Comparison of ENCODE assay signal across 16 cellular contexts in the genomic region with DNA sequence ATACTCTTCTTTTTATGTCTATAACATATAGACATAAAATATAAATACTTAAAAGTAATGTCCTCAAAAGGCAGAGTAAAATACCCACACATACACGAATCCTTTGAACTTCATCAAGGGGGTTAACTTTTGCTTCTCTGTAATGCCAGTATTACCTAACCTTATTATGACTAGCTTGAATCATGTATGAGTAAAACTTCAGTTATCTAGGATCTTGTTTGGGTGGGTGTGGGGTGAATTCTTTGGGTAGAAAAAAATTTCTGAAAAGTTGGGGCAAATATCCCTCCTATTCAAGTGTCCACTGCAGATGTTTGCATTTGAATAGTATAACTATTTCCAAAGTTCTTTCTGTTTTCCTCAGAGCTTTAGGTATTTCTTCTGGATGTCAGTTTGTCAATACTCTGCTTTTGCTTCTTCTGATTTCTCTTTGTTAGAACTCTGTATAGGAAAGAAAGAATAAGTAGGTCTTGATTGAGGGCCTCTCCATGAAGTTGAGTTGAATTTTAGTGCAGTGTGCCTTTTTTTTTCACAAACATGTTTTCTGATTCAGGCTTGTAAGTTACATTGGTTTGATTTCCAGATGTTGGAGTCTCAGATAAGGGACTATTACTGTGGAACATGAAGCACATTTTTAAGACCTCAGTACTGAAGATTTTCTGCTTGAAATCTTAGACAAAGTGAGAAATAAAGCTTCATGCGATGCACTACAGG.
DNase-seq lines count a peak whose midpoint lies in the region; ATAC-seq and TF ChIP-seq lines count a peak whose summit lies in the region.
"Had no signal": no experiment of that assay in that cellular context is flagged by ENCODE, and none has a peak within 500 bp of the region (broad histone marks: within the 10 kb centered on the region; RNA-seq: fewer than 3 reads in every experiment).

No MANE protein-coding gene starts in this region.

- H3K23ac ChIP-seq in IMR-90 (ENCODE audit: low read depth, low read length), result no peak overlapping the region

- no peak overlapping the region for H4K91ac ChIP-seq in IMR-90 (ENCODE audit: insufficient read depth, low read depth, low read length)

- H3K4me3 ChIP-seq in IMR-90 (ENCODE audit: insufficient read depth, low read depth, low read length) (no peak overlapping the region), brain microvascular endothelial cell (ENCODE audit: low read depth, low read length) (no peak overlapping the region), skeletal muscle satellite cell (ENCODE audit: low read length) (peak overlapping the region; percentile 20)
- H3K4me3 ChIP-seq: SJSA1 had no signal

- H2AK9ac ChIP-seq in IMR-90 (replicated peaks; ENCODE audit: low read depth, low read length, poor library complexity), result no peak overlapping the region

- CTCF ChIA-PET in IMR-90 (lab: Yijun Ruan, JAX), result no interaction called here

- TF ChIP-seq CTCF in IMR-90 (conservative IDR thresholded peaks at IDR 0.05; ENCODE audit: low read depth, low read length) (no peak), brain microvascular endothelial cell (IDR thresholded peaks at IDR 0.05; ENCODE audit: low read depth, low read length, missing control alignments) (no peak)

- no peak overlapping the region for H3K9ac ChIP-seq in IMR-90 (ENCODE audit: low read depth, low read length)
- peak overlapping the region; percentile 6 for H3K9ac ChIP-seq in skeletal muscle satellite cell (ENCODE audit: low read depth, low read length)

- DNase-seq in IMR-90 (peak; percentile 7), brain microvascular endothelial cell (peak; percentile 41), iris pigment epithelial cell (ENCODE audit: low read depth) (peak; percentile 78), DMS153 treated with DMSO at 0.1 percent for 48 hours (lab: John Stamatoyannopoulos, UW; ENCODE audit: unreplicated experiment) (no peak), OCI-M2 (lab: John Stamatoyannopoulos, UW; ENCODE audit: unreplicated experiment) (no peak), NCI-H446 treated with DMSO at 0.1 percent for 48 hours (lab: John Stamatoyannopoulos, UW) (no peak)
- DNase-seq: CD4-positive, alpha-beta memory T cell; dermis blood vessel endothelial cell; left colon; NCI-H1436; NCI-H774; stimulated activated CD4-positive, alpha-beta T cell treated with anti-CD3 and anti-CD28 coated beads, Interleukin-12 subunit alpha, Interleukin-12 subunit beta, amount 100 ng/mL, for 4 hours had no signal

- no peaks in the 10 kb centered on the region for H3K27me3 ChIP-seq in IMR-90 (ENCODE audit: control insufficient read depth, insufficient read depth, low read length)
- H3K27me3 ChIP-seq in brain microvascular endothelial cell (replicated peaks), result no peaks in the 10 kb centered on the region
- no peaks in the 10 kb centered on the region for H3K27me3 ChIP-seq in skeletal muscle satellite cell (ENCODE audit: control insufficient read depth, insufficient read depth, low read length)
- H3K27me3 ChIP-seq: SJSA1 had no signal

- no peak overlapping the region for H4K8ac ChIP-seq in IMR-90 (ENCODE audit: low read depth in 2 of 2, low read length in 2 of 2)

- BruUV-seq in IMR-90 (replicated peaks; lab: Mats Ljungman, UMichigan), result no TSS peak

- H3K79me1 ChIP-seq in IMR-90 (ENCODE audit: low read depth in 1 of 2, low read length in 2 of 2), result no peaks in the 10 kb centered on the region

- TF ChIP-seq POLR2A in IMR-90 (IDR thresholded peaks at IDR 0.05; ENCODE audit: low read depth, low read length), result no peak

- H3K4me2 ChIP-seq in IMR-90 (ENCODE audit: low read depth, low read length) (no peak overlapping the region), skeletal muscle satellite cell (ENCODE audit: low read length) (peak overlapping the region; percentile 63)

- in situ Hi-C loops in IMR-90 (cut with MboI; ENCODE audit: low sequenced_read_pairs) (no loop called here), brain microvascular endothelial cell (cut with HindIII; ENCODE audit: low pct_ligation_motif_present, low sequenced_read_pairs) (no loop called here)

- H3K4ac ChIP-seq in IMR-90 (ENCODE audit: low read depth, low read length), result no peak overlapping the region

- no peaks in the 10 kb centered on the region for H3K9me1 ChIP-seq in IMR-90 (ENCODE audit: insufficient read depth, low read length)

- TF ChIP-seq RAD21 in IMR-90 (IDR thresholded peaks at IDR 0.05; ENCODE audit: low read length), result no peak

- no peak overlapping the region for H3K18ac ChIP-seq in IMR-90 (ENCODE audit: low read depth, low read length)

- H3K4me1 ChIP-seq in IMR-90 (ENCODE audit: control insufficient read depth, insufficient read depth, low read length) (no peaks in the 10 kb centered on the region), skeletal muscle satellite cell (ENCODE audit: control insufficient read depth, insufficient read depth, low read length) (peaks cover 25% of the 10 kb centered on the region)
- H3K4me1 ChIP-seq: SJSA1 had no signal

- H3K9me3 ChIP-seq in IMR-90 (ENCODE audit: control insufficient read depth, insufficient read depth, low read length), result no peaks in the 10 kb centered on the region
- H3K9me3 ChIP-seq in skeletal muscle satellite cell (replicated peaks; ENCODE audit: low read length), result no peaks in the 10 kb centered on the region
- H3K9me3 ChIP-seq: SJSA1 had no signal

- H2BK120ac ChIP-seq in IMR-90 (ENCODE audit: low read depth, low read length), result no peak overlapping the region

- H4K20me1 ChIP-seq in IMR-90 (ENCODE audit: insufficient read depth, low read length), result no peaks in the 10 kb centered on the region

- H2AFZ ChIP-seq in IMR-90 (replicated peaks; ENCODE audit: low read length, poor library complexity), result no peak overlapping the region

- POLR2A ChIA-PET in IMR-90 (lab: Charles Lee; ENCODE audit: unreplicated experiment), result no interaction called here

- H3K27ac ChIP-seq in IMR-90 (ENCODE audit: insufficient read depth, low read length) (no peak overlapping the region), brain microvascular endothelial cell (peak overlapping the region; percentile 52)
- H3K27ac ChIP-seq: SJSA1 had no signal

- no peak overlapping the region for H2BK15ac ChIP-seq in IMR-90 (ENCODE audit: low read depth, low read length)

- H2AK5ac ChIP-seq in IMR-90 (ENCODE audit: low read depth, low read length), result no peak overlapping the region

- peak; percentile 51 for ATAC-seq in IMR-90 (ENCODE audit: low read depth)
- ATAC-seq: activated naive CD4-positive, alpha-beta T cell treated with anti-CD3 and anti-CD28 coated beads, Interleukin-2, amount 50 U/mL, for 72 hours; left colon; natural killer cell treated with Interleukin-12 subunit alpha and Interleukin-12 subunit beta and Interleukin-15 and Interleukin-18, amount 100 ng/mL, for 72 hours had no signal

- H3K36me3 ChIP-seq in IMR-90 (ENCODE audit: control insufficient read depth, insufficient read depth, low read length), result no peaks in the 10 kb centered on the region
- H3K36me3 ChIP-seq in brain microvascular endothelial cell (replicated peaks), result no peaks in the 10 kb centered on the region
- H3K36me3 ChIP-seq in skeletal muscle satellite cell (ENCODE audit: insufficient read depth, low read length), result no peaks in the 10 kb centered on the region
- H3K36me3 ChIP-seq: SJSA1 had no signal

- H2BK5ac ChIP-seq in IMR-90 (ENCODE audit: low read depth, low read length, poor library complexity, severe bottlenecking), result no peak overlapping the region

- H4K5ac ChIP-seq in IMR-90 (ENCODE audit: low read depth, low read length), result no peak overlapping the region

- no CpG with 5 or more reads among the region's 2 CpGs for WGBS in IMR-90 (ENCODE audit: extremely low coverage in 2 of 2, insufficient read length in 1 of 2), 2 experiments

- no peak overlapping the region for H3K14ac ChIP-seq in IMR-90 (replicated peaks; ENCODE audit: low read depth, low read length)

- no peak overlapping the region for H3K56ac ChIP-seq in IMR-90 (ENCODE audit: extremely low read depth, insufficient read depth, low read length)

- no peak overlapping the region for H2BK20ac ChIP-seq in IMR-90 (ENCODE audit: low read depth, low read length)

- intact Hi-C loops in IMR-90 (cut with micrococcal nuclease), result no loop called here

- dilution Hi-C loops in IMR-90 (cut with HindIII; ENCODE audit: low sequenced_read_pairs, unreplicated experiment), result no loop called here

TF ChIP-seq in IMR-90, 13 proteins besides CTCF, POLR2A, EP300 and RAD21:
- TF ChIP-seq MAFK (IDR thresholded peaks at IDR 0.05; ENCODE audit: low read depth, low read length) (no peak), MAZ (IDR thresholded peaks at IDR 0.05; ENCODE audit: borderline replicate concordance, low read depth, low read length) (no peak), MXI1 (IDR thresholded peaks at IDR 0.05; ENCODE audit: borderline replicate concordance, low read depth, low read length) (no peak), BHLHE40 (IDR thresholded peaks at IDR 0.05; ENCODE audit: low read depth, low read length) (no peak), RCOR1 (IDR thresholded peaks at IDR 0.05; ENCODE audit: insufficient replicate concordance, low read length) (no peak), SMC3 (IDR thresholded peaks at IDR 0.05; ENCODE audit: low read depth, low read length) (no peak), FOS (IDR thresholded peaks at IDR 0.05; ENCODE audit: low read depth, low read length) (no peak), CHD1 (IDR thresholded peaks at IDR 0.05; ENCODE audit: low read depth, low read length) (no peak), CEBPB (IDR thresholded peaks at IDR 0.05; ENCODE audit: low read depth, low read length) (no peak), NFE2L2 (IDR thresholded peaks at IDR 0.05; ENCODE audit: low read depth, low read length) (no peak), RFX5 (IDR thresholded peaks at IDR 0.05; ENCODE audit: low read depth, low read length) (no peak)
- TF ChIP-seq, protein P1, sequence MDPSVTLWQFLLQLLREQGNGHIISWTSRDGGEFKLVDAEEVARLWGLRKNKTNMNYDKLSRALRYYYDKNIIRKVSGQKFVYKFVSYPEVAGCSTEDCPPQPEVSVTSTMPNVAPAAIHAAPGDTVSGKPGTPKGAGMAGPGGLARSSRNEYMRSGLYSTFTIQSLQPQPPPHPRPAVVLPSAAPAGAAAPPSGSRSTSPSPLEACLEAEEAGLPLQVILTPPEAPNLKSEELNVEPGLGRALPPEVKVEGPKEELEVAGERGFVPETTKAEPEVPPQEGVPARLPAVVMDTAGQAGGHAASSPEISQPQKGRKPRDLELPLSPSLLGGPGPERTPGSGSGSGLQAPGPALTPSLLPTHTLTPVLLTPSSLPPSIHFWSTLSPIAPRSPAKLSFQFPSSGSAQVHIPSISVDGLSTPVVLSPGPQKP (IDR thresholded peaks at IDR 0.05; ENCODE audit: borderline replicate concordance, low read depth, low read length), result no peak
- TF ChIP-seq, protein P2, sequence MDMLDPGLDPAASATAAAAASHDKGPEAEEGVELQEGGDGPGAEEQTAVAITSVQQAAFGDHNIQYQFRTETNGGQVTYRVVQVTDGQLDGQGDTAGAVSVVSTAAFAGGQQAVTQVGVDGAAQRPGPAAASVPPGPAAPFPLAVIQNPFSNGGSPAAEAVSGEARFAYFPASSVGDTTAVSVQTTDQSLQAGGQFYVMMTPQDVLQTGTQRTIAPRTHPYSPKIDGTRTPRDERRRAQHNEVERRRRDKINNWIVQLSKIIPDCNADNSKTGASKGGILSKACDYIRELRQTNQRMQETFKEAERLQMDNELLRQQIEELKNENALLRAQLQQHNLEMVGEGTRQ (IDR thresholded peaks at IDR 0.05; ENCODE audit: low read depth, low read length), result no peak

Comparison
In these comparisons a context has a peak if more than half of its experiments do, and no peak if none do; other contexts are left out.
1. DNase-seq: peak in IMR-90 (single experiment), brain microvascular endothelial cell (single experiment) and iris pigment epithelial cell (single experiment); none in DMS153 treated with DMSO at 0.1 percent for 48 hours (single experiment), OCI-M2 (single experiment) and NCI-H446 treated with DMSO at 0.1 percent for 48 hours (single experiment).